In genomic region chr14:100721568-100721967, GRCh38 we compare ENCODE assay signal across 29 cellular contexts. TPM values are rescaled to one million over a fixed set of nuclear protein-coding genes. Genes with fewer than 3 reads are reported as not detected.
"Had no signal": no experiment of that assay in that cellular context is flagged by ENCODE, and none has a peak within 500 bp of the region (broad histone marks: within the 10 kb centered on the region; RNA-seq: fewer than 3 reads in every experiment).

No MANE protein-coding gene starts in this region.

- ATAC-seq: activated CD8-positive, alpha-beta memory T cell treated with anti-CD3 and anti-CD28 coated beads, Interleukin-2, amount 10 ng/mL, durations not matched to agents 7 days and 5 days; activated naive CD8-positive, alpha-beta T cell treated with anti-CD3 and anti-CD28 coated beads, Interleukin-2, amount 50 U/mL, for 24 hours; PC-3 had no signal

- H3K4me3 ChIP-seq: cardiac muscle cell, Peyer's patch, SJSA1 had no signal

- H3K4me2 ChIP-seq: SK-N-SH had no signal

- H3K9ac ChIP-seq: SK-N-SH had no signal

- H3K36me3 ChIP-seq: cardiac muscle cell, Peyer's patch, SJSA1 had no signal

- H3K27ac ChIP-seq: cardiac muscle cell, Peyer's patch, SJSA1 had no signal

- H3K27me3 ChIP-seq: Peyer's patch had no signal

- FAIRE-seq: TTC549 had no signal

- DNase-seq: activated CD4-positive, alpha-beta memory T cell treated with anti-CD3 and anti-CD28 coated beads, Interleukin-2, amount 10 ng/mL, durations not matched to agents 7 days and 5 days; activated CD4-positive, alpha-beta T cell treated with anti-CD3 and anti-CD28 coated beads, Interleukin-2, amount 10 ng/mL, durations not matched to agents 24 days and 14 days; activated CD8-positive, alpha-beta memory T cell treated with anti-CD3 and anti-CD28 coated beads for 24 hours; activated CD8-positive, alpha-beta memory T cell treated with anti-CD3 and anti-CD28 coated beads, Interleukin-2, amount 10 ng/mL, durations not matched to agents 7 days and 5 days; activated CD8-positive, alpha-beta memory T cell treated with anti-CD3 and anti-CD28 coated beads, Interleukin-2, amount 50 U/mL, for 48 hours; activated effector memory CD4-positive, alpha-beta T cell treated with Interleukin-2 at 50 U/mL for 16 hours; activated naive CD4-positive, alpha-beta T cell treated with anti-CD3 and anti-CD28 coated beads, Interleukin-2, amount 10 ng/mL, durations not matched to agents 7 days and 5 days; activated naive CD8-positive, alpha-beta T cell treated with anti-CD3 and anti-CD28 coated beads, Interleukin-2, amount 50 U/mL, for 24 hours; activated T-cell treated with anti-CD3 and anti-CD28 coated beads, Interleukin-2, amount 50 U/mL, for 48 hours; amniotic stem cell; aorta; Karpas-422; KBM-7; NCI-H1105; NCI-H1417 treated with DMSO at 0.1 percent for 48 hours; NCI-H187 treated with DMSO at 0.1 percent for 48 hours; NCI-H510A; NCI-H526; NCI-H748 treated with DMSO at 0.1 percent for 48 hours; NK-92 treated with Interleukin-12 subunit alpha and Interleukin-12 subunit beta, amount 100 ng/mL, for 24 hours; PC-3; Peyer's patch; RPMI8226; SHP77 treated with DMSO at 0.1 percent for 48 hours; SK-N-SH had no signal

- H3K9me3 ChIP-seq: Peyer's patch, SJSA1, SK-N-SH had no signal

- H3K4me1 ChIP-seq: Peyer's patch, SJSA1 had no signal

RNA-seq across cellular contexts. Expression of gene DLK1, which starts 5.1 kb away (rescaled TPM):
- total RNA-seq: activated CD4-positive, alpha-beta memory T cell treated with anti-CD3 and anti-CD28 coated beads, Interleukin-2, amount 10 ng/mL, durations not matched to agents 7 days and 5 days; activated CD4-positive, alpha-beta T cell treated with anti-CD3 and anti-CD28 coated beads, Interleukin-2, amount 10 ng/mL, durations not matched to agents 24 days and 14 days; activated CD8-positive, alpha-beta memory T cell treated with anti-CD3 and anti-CD28 coated beads, Interleukin-2, amount 10 ng/mL, durations not matched to agents 7 days and 5 days; aorta; MCF 10A; PC-3; Peyer's patch; SJSA1 had no signal
